8 cellular contexts compared by ENCODE assay signal in the genomic region with DNA sequence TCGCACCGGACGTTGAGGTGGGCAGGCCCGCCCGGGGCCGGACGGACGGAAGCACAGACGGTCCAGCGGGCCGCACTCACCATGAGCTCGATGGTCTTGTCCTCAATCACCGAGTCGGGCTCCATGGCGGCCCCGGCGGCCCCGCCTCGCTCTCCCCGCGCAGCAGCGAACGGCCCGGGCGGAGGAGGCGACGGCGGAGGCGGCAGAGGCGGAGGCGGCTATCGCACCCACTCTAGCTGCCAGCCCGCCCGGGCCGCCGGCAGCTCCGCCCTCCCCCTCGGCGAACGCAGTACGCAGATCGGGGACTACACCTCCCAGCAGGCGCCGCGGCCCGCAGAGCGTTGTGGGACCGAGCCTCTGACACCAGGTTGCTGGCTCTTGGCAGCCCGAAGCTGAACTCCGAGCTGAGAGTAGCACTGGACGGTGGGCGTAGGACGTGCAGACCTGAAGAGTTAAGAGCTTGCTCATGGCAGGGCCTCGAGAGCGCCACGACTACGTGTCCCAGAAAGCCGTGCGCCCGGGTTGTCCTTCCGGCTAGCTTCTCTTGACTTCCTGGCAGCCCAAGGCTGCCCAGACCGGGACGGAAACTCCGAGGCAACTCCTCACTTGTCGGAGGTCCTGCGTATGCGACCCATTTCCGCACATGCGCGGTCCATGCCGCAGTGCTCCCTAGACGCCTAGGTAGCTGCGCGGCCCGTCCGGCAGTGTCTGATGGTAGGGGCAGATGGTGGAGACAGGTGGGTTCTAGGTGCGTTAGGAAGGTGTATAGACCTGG.
DNase-seq lines count a peak whose midpoint lies in the region; ATAC-seq lines count a peak whose summit lies in the region.

A gene (minus strand): TSS at position 261 of the 775 bp plus-strand sequence. CDS start 136 bp downstream, at position 125.

- H3K9me3 Mint-ChIP-seq in central memory CD8-positive, alpha-beta T cell, result no peaks in the 10 kb centered on the region

- ATAC-seq in GM19023 (IDR thresholded peaks at IDR 0.05; ENCODE audit: unreplicated experiment), result peak; percentile 82
- peak; percentile 85 for ATAC-seq in HG03280 (IDR thresholded peaks at IDR 0.05; ENCODE audit: unreplicated experiment)
- ATAC-seq in central memory CD8-positive, alpha-beta T cell (replicated peaks; ENCODE audit: extremely low read depth, poor library complexity, severe bottlenecking), result peak; percentile 88

- peak; percentile 96 for DNase-seq in AG08396 (ENCODE audit: low spot score)
- DNase-seq in NCI-H345 treated with DMSO at 0.1 percent for 48 hours (lab: John Stamatoyannopoulos, UW; ENCODE audit: unreplicated experiment), result peak; percentile 93
- DNase-seq in activated CD4-positive, CD25-positive, alpha-beta regulatory T cell treated with anti-CD3 and anti-CD28 coated beads, Interleukin-2, amount 50 U/mL, for 16 hours (ENCODE audit: low read depth, low spot score), result peak; percentile 90
- peak; percentile 84 to 86 for DNase-seq in central memory CD8-positive, alpha-beta T cell (ENCODE audit: low spot score in 2 of 2)
- peak; percentile 99 for DNase-seq in islet precursor cell
- peak; percentile 83 to 95 (median 95) for DNase-seq in stimulated activated CD4-positive, alpha-beta T cell treated with anti-CD3 and anti-CD28 coated beads, Interleukin-12 subunit alpha, Interleukin-12 subunit beta, amount 100 ng/mL, for 48 hours (ENCODE audit: low read depth in 2 of 3, low spot score in 1 of 3)

- peak within 1 kb of the TSS; percentile 95 for H3K4me3 Mint-ChIP-seq in central memory CD8-positive, alpha-beta T cell

- no peaks in the 10 kb centered on the region for H3K27me3 Mint-ChIP-seq in central memory CD8-positive, alpha-beta T cell

- peaks cover 6% of the 10 kb centered on the region for H3K36me3 Mint-ChIP-seq in central memory CD8-positive, alpha-beta T cell (ENCODE audit: insufficient read depth)

- peak within 1 kb of the TSS; percentile 99 for H3K27ac Mint-ChIP-seq in central memory CD8-positive, alpha-beta T cell (ENCODE audit: low read depth)

- H3K4me1 Mint-ChIP-seq in central memory CD8-positive, alpha-beta T cell, result peaks cover 51% of the 10 kb centered on the region

Comparison
In these comparisons a context has a peak if more than half of its experiments do, and no peak if none do; other contexts are left out.
1. Peak in every context shown above with its lines: DNase-seq and ATAC-seq.